8 cellular contexts compared by ENCODE assay signal in the genomic region with DNA sequence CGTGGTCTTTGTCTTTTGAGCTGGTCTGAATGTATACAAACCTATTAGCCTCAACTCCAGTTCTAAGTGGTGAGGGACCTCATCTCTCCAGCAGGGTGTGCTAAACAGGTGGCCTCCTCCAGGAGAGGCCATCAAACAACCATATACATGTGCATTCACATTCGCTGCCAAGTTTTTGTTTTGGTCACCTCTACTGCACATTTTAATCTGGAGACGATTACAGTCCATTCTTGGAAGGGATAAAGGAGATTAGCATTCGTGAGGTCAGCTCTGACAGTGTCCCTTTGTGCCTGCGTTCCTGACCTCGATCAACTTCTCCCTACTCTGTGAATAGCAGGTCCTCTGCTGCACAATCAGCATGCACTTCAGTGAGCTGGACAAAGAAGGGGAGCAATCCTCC.
DNase-seq lines count a peak whose midpoint lies in the region; ATAC-seq, FAIRE-seq and TF ChIP-seq lines count a peak whose summit lies in the region.

No MANE protein-coding gene starts in this region.

- peaks cover 0 to 2% of the 10 kb centered on the region in 2 donors for H3K9me3 Mint-ChIP-seq in effector memory CD8-positive, alpha-beta T cell
- no peaks in the 10 kb centered on the region for H3K9me3 Mint-ChIP-seq in activated CD8-positive, alpha-beta T cell treated with anti-CD3 and anti-CD28 coated beads for 36 hours

- POLR2A ChIA-PET in activated CD8-positive, alpha-beta T cell treated with anti-CD3 and anti-CD28 coated beads for 36 hours (lab: Charles Lee): no interaction called here

- H3K4me3 Mint-ChIP-seq in effector memory CD8-positive, alpha-beta T cell: no peak overlapping the region
- no peak overlapping the region for H3K4me3 Mint-ChIP-seq in activated CD8-positive, alpha-beta T cell treated with anti-CD3 and anti-CD28 coated beads for 36 hours

- no peaks in the 10 kb centered on the region for H3K4me1 ChIP-seq in fibroblast of lung (ENCODE audit: control insufficient read depth, extremely low read depth, insufficient read depth, low read length)
- no peaks in the 10 kb centered on the region for H3K4me1 ChIP-seq in small intestine (ENCODE audit: control insufficient read depth in 2 of 2, insufficient read depth in 1 of 2, low read depth in 1 of 2, low read length in 1 of 2)

- no peak overlapping the region for H2AFZ ChIP-seq in fibroblast of lung (ENCODE audit: low read length)

- peaks cover 11 to 23% of the 10 kb centered on the region in 2 donors for H3K27me3 Mint-ChIP-seq in effector memory CD8-positive, alpha-beta T cell
- H3K27me3 Mint-ChIP-seq in activated CD8-positive, alpha-beta T cell treated with anti-CD3 and anti-CD28 coated beads for 36 hours: no peaks in the 10 kb centered on the region

- peak; percentile 24 for DNase-seq in DMS153 (lab: John Stamatoyannopoulos, UW)
- peak; percentile 12 for DNase-seq in NCI-H146 treated with DMSO at 0.1 percent for 48 hours (lab: John Stamatoyannopoulos, UW; ENCODE audit: unreplicated experiment)
- peak; percentile 22 to 33 for DNase-seq in fibroblast of lung (ENCODE audit: low read depth in 2 of 2)
- peak; percentile 57 for DNase-seq in small intestine
- no peak for DNase-seq in effector memory CD8-positive, alpha-beta T cell
- DNase-seq in activated CD8-positive, alpha-beta T cell treated with anti-CD3 and anti-CD28 coated beads for 36 hours: no peak
- DNase-seq in GOT3 (lab: John Stamatoyannopoulos, UW): no peak

- no peak for FAIRE-seq in small intestine (lab: Jason Lieb, UNC)

- no peaks in the 10 kb centered on the region for H3K9me3 ChIP-seq in fibroblast of lung (ENCODE audit: control insufficient read depth, insufficient read depth, low read depth, low read length)
- H3K9me3 ChIP-seq in small intestine (ENCODE audit: control insufficient read depth, low read depth): no peaks in the 10 kb centered on the region

- intact Hi-C loops in activated CD8-positive, alpha-beta T cell treated with anti-CD3 and anti-CD28 coated beads for 36 hours (cut with micrococcal nuclease): loop anchor here (10.0 kb wide), 1 partner anchor 82 kb away; no protein-coding TSS in a partner anchor

- H3K4me3 ChIP-seq in fibroblast of lung (replicated peaks in 1 of 4; ENCODE audit: control extremely low read depth in 1 of 4, insufficient read depth in 1 of 4, low read depth in 3 of 4, low read length in 4 of 4) (no peak overlapping the region), small intestine (ENCODE audit: low read depth in 1 of 2, low read length in 2 of 2) (no peak overlapping the region)

- H3K27ac ChIP-seq in fibroblast of lung (ENCODE audit: insufficient read depth, low read length): no peak overlapping the region
- H3K27ac ChIP-seq in small intestine (ENCODE audit: low read depth in 1 of 2, low read length in 1 of 2): no peak overlapping the region

- no peaks in the 10 kb centered on the region for H3K36me3 Mint-ChIP-seq in effector memory CD8-positive, alpha-beta T cell (ENCODE audit: insufficient read depth)
- no peaks in the 10 kb centered on the region for H3K36me3 Mint-ChIP-seq in activated CD8-positive, alpha-beta T cell treated with anti-CD3 and anti-CD28 coated beads for 36 hours (ENCODE audit: low read depth)

- H3K4me1 Mint-ChIP-seq in effector memory CD8-positive, alpha-beta T cell (ENCODE audit: low read depth in 2 of 2): no peaks in the 10 kb centered on the region
- H3K4me1 Mint-ChIP-seq in activated CD8-positive, alpha-beta T cell treated with anti-CD3 and anti-CD28 coated beads for 36 hours (ENCODE audit: low read depth): no peaks in the 10 kb centered on the region

- H3K9ac ChIP-seq in fibroblast of lung (ENCODE audit: insufficient read depth, low read length): no peak overlapping the region

- peak; percentile 32 to 44 for TF ChIP-seq CTCF in fibroblast of lung (conservative IDR thresholded peaks at IDR 0.05 in 1 of 2, IDR thresholded peaks at IDR 0.05 in 1 of 2; ENCODE audit: low read depth in 1 of 2, low read length in 2 of 2)
- no peak for TF ChIP-seq CTCF in activated CD8-positive, alpha-beta T cell treated with anti-CD3 and anti-CD28 coated beads for 36 hours (IDR thresholded peaks at IDR 0.05)

- no peaks in the 10 kb centered on the region for H3K27me3 ChIP-seq in fibroblast of lung (ENCODE audit: control insufficient read depth, insufficient read depth, low read length)
- no peaks in the 10 kb centered on the region for H3K27me3 ChIP-seq in small intestine (ENCODE audit: control insufficient read depth in 2 of 2, insufficient read depth in 2 of 2, low read length in 2 of 2)

- WGBS in small intestine, 3 donors: 52 to 73% (median 54%) methylated on average over 6 of the region's 6 CpGs

- no peaks in the 10 kb centered on the region for H4K20me1 ChIP-seq in fibroblast of lung (ENCODE audit: control insufficient read depth, extremely low read depth, insufficient read depth, low read length)

- H3K79me2 ChIP-seq in fibroblast of lung (ENCODE audit: control insufficient read depth, insufficient read depth, low read length): no peaks in the 10 kb centered on the region

- CTCF ChIA-PET in activated CD8-positive, alpha-beta T cell treated with anti-CD3 and anti-CD28 coated beads for 36 hours (lab: Charles Lee): interaction anchor here (0.8 to 1.1 kb wide), 4 partner anchors 12 to 397 kb away, joined by 3 read pairs; no protein-coding TSS in a partner anchor

- H3K4me2 ChIP-seq in fibroblast of lung (ENCODE audit: extremely low read depth, insufficient read depth, low read length): no peak overlapping the region

- H3K27ac Mint-ChIP-seq in effector memory CD8-positive, alpha-beta T cell: no peak overlapping the region
- H3K27ac Mint-ChIP-seq in activated CD8-positive, alpha-beta T cell treated with anti-CD3 and anti-CD28 coated beads for 36 hours: no peak overlapping the region

- peak; percentile 75 for ATAC-seq in GM21786 (IDR thresholded peaks at IDR 0.05; ENCODE audit: unreplicated experiment)
- ATAC-seq in effector memory CD8-positive, alpha-beta T cell (replicated peaks): no peak
- ATAC-seq in activated CD8-positive, alpha-beta T cell treated with anti-CD3 and anti-CD28 coated beads for 36 hours: no peak

- H3K36me3 ChIP-seq in fibroblast of lung (ENCODE audit: control insufficient read depth, insufficient read depth, low read length) (peaks cover under 1% of the 10 kb centered on the region), small intestine (ENCODE audit: control insufficient read depth in 2 of 2, insufficient read depth in 2 of 2, low read length in 2 of 2) (peaks cover 0 to 2% of the 10 kb centered on the region in 2 donors)

Comparison
In these comparisons a context has a peak if more than half of its experiments do, and no peak if none do; other contexts are left out.
1. DNase-seq: peak in DMS153 (single experiment), NCI-H146 treated with DMSO at 0.1 percent for 48 hours (single experiment), fibroblast of lung (2 of 2) and small intestine (single experiment); none in effector memory CD8-positive, alpha-beta T cell (0 of 3), activated CD8-positive, alpha-beta T cell treated with anti-CD3 and anti-CD28 coated beads for 36 hours (single experiment) and GOT3 (single experiment).